ENCODE assay signal across 16 cellular contexts in genomic region chr6:77026341-77026740, GRCh38.
A peak's percentile ranks its signal among the peaks of the same experiment; 100 is the strongest.
DNase-seq lines count a peak whose midpoint lies in the region; ATAC-seq and TF ChIP-seq lines count a peak whose summit lies in the region.
"Had no signal": no experiment of that assay in that cellular context is flagged by ENCODE, and none has a peak within 500 bp of the region (broad histone marks: within the 10 kb centered on the region; RNA-seq: fewer than 3 reads in every experiment).

No MANE protein-coding gene starts in this region.

- POLR2A ChIA-PET in MCF 10A (lab: Yijun Ruan, JAX) (no interaction called here), IMR-90 (lab: Charles Lee; ENCODE audit: unreplicated experiment) (no interaction called here)

- no peak overlapping the region for H2BK5ac ChIP-seq in IMR-90 (ENCODE audit: low read depth, low read length, poor library complexity, severe bottlenecking)

- no peak overlapping the region for H3K27ac Mint-ChIP-seq in MCF 10A (ENCODE audit: low read depth, unreplicated experiment)
- H3K27ac Mint-ChIP-seq in activated naive CD4-positive, alpha-beta T cell treated with anti-CD3 and anti-CD28 coated beads, Interleukin-2, amount 50 U/mL, for 72 hours: no peak overlapping the region
- H3K27ac Mint-ChIP-seq: CD8-positive, alpha-beta memory T cell; H9 had no signal

- no peak overlapping the region for H3K23ac ChIP-seq in IMR-90 (ENCODE audit: low read depth, low read length)

- H3K9me1 ChIP-seq in IMR-90 (ENCODE audit: insufficient read depth, low read length): no peaks in the 10 kb centered on the region

- H2AFZ ChIP-seq in mammary epithelial cell (ENCODE audit: low read depth, low read length) (peak overlapping the region; percentile 47), IMR-90 (replicated peaks; ENCODE audit: low read length, poor library complexity) (no peak overlapping the region), osteoblast (ENCODE audit: low read length) (no peak overlapping the region)

- TF ChIP-seq RAD21 in IMR-90 (IDR thresholded peaks at IDR 0.05; ENCODE audit: low read length): no peak

- no peak overlapping the region for H2BK120ac ChIP-seq in IMR-90 (ENCODE audit: low read depth, low read length)

- BruUV-seq in mammary epithelial cell (replicated peaks; lab: Mats Ljungman, UMichigan) (no TSS peak), MCF 10A (replicated peaks; lab: Mats Ljungman, UMichigan) (no TSS peak), IMR-90 (replicated peaks; lab: Mats Ljungman, UMichigan) (no TSS peak)

- WGBS in mammary epithelial cell (ENCODE audit: low coverage, missing lambda C conversion rate): 53% methylated on average over 2 of the region's 2 CpGs
- WGBS in IMR-90 (ENCODE audit: extremely low coverage in 2 of 2, insufficient read length in 1 of 2), 2 experiments: no CpG with 5 or more reads among the region's 2 CpGs

- TF ChIP-seq CTCF in mammary epithelial cell (conservative IDR thresholded peaks at IDR 0.05 in 1 of 2, IDR thresholded peaks at IDR 0.05 in 1 of 2; ENCODE audit: extremely low read depth in 1 of 2, insufficient read depth in 1 of 2, low read depth in 1 of 2, low read length in 2 of 2) (no peak), MCF 10A (IDR thresholded peaks at IDR 0.05; ENCODE audit: unreplicated experiment) (no peak), IMR-90 (conservative IDR thresholded peaks at IDR 0.05; ENCODE audit: low read depth, low read length) (no peak), osteoblast (IDR thresholded peaks at IDR 0.05; ENCODE audit: extremely low read depth, low read depth, low read length) (no peak)

- H3K4me2 ChIP-seq in mammary epithelial cell (ENCODE audit: insufficient read depth, low read depth, low read length) (peak overlapping the region; percentile 25), IMR-90 (ENCODE audit: low read depth, low read length) (peak overlapping the region; percentile 35; the same call in 1 of the 2 replicates), osteoblast (ENCODE audit: insufficient read depth, low read length) (peak overlapping the region; percentile 5)
- H3K4me2 ChIP-seq: BLaER1 had no signal

- no peak overlapping the region for H3K4me3 ChIP-seq in mammary epithelial cell (replicated peaks in 1 of 3; ENCODE audit: insufficient read depth in 1 of 3, low read depth in 2 of 3, low read length in 3 of 3)
- no peak overlapping the region for H3K4me3 ChIP-seq in IMR-90 (ENCODE audit: insufficient read depth, low read depth, low read length)
- no peak overlapping the region for H3K4me3 ChIP-seq in osteoblast (ENCODE audit: insufficient read depth, low read length)
- H3K4me3 ChIP-seq: BLaER1 had no signal

- peaks cover 6% of the 10 kb centered on the region for H3K4me1 Mint-ChIP-seq in MCF 10A (ENCODE audit: insufficient read depth, unreplicated experiment)
- H3K4me1 Mint-ChIP-seq: CD8-positive, alpha-beta memory T cell; H9 had no signal

- DNase-seq in mammary epithelial cell: no peak
- DNase-seq in MCF 10A (ENCODE audit: unreplicated experiment): no peak
- DNase-seq in IMR-90: no peak
- DNase-seq in RPMI7951 (ENCODE audit: low read depth): peak; percentile 51
- DNase-seq in osteoblast (ENCODE audit: insufficient read length, low spot score, missing footprints): no peak
- no peak for DNase-seq in activated naive CD4-positive, alpha-beta T cell treated with anti-CD3 and anti-CD28 coated beads, Interleukin-2, amount 50 U/mL, for 72 hours (ENCODE audit: low spot score in 2 of 2)
- DNase-seq: AML-193; Caco-2; CD8-positive, alpha-beta memory T cell; DMS53; GOT3; H9 had no signal

- no peak overlapping the region for H2BK15ac ChIP-seq in IMR-90 (ENCODE audit: low read depth, low read length)

- no peak overlapping the region for H2BK20ac ChIP-seq in IMR-90 (ENCODE audit: low read depth, low read length)

- dilution Hi-C loops in mammary epithelial cell (cut with HindIII; ENCODE audit: low sequenced_read_pairs): no loop called here
- dilution Hi-C loops in IMR-90 (cut with HindIII; ENCODE audit: low sequenced_read_pairs, unreplicated experiment): no loop called here

- no peak overlapping the region for H3K4me3 Mint-ChIP-seq in MCF 10A (ENCODE audit: unreplicated experiment)
- H3K4me3 Mint-ChIP-seq: CD8-positive, alpha-beta memory T cell; H9 had no signal

- no peak overlapping the region for H2AK5ac ChIP-seq in IMR-90 (ENCODE audit: low read depth, low read length)

- no peaks in the 10 kb centered on the region for H3K79me2 ChIP-seq in mammary epithelial cell (ENCODE audit: insufficient read depth, low read length)
- no peaks in the 10 kb centered on the region for H3K79me2 ChIP-seq in osteoblast (ENCODE audit: insufficient read depth, low read length)

- no peak overlapping the region for H2AK9ac ChIP-seq in IMR-90 (replicated peaks; ENCODE audit: low read depth, low read length, poor library complexity)

- H4K8ac ChIP-seq in IMR-90 (ENCODE audit: low read depth in 2 of 2, low read length in 2 of 2): no peak overlapping the region

- no peak for ATAC-seq in IMR-90 (ENCODE audit: low read depth)
- no peak for ATAC-seq in HG02938 (IDR thresholded peaks at IDR 0.05; ENCODE audit: unreplicated experiment)
- no peak for ATAC-seq in activated naive CD4-positive, alpha-beta T cell treated with anti-CD3 and anti-CD28 coated beads, Interleukin-2, amount 50 U/mL, for 72 hours
- ATAC-seq in GM19351 (IDR thresholded peaks at IDR 0.05; ENCODE audit: unreplicated experiment): no peak

- H3K4me1 ChIP-seq in mammary epithelial cell (ENCODE audit: insufficient read depth, low read length) (peaks cover 5% of the 10 kb centered on the region), IMR-90 (ENCODE audit: control insufficient read depth, insufficient read depth, low read length) (no peaks in the 10 kb centered on the region; the same call in 1 of the 2 replicates), osteoblast (ENCODE audit: insufficient read depth, low read length) (peaks cover 4% of the 10 kb centered on the region)
- H3K4me1 ChIP-seq: BLaER1, Caco-2 had no signal

- H4K5ac ChIP-seq in IMR-90 (ENCODE audit: low read depth, low read length): no peak overlapping the region

- intact Hi-C loops in mammary epithelial cell (cut with micrococcal nuclease) (no loop called here), MCF 10A (cut with micrococcal nuclease) (no loop called here), IMR-90 (cut with micrococcal nuclease) (loop anchor here (10.0 kb wide), 1 partner anchor 268 kb away; no protein-coding TSS in a partner anchor)

- no peak overlapping the region for H4K91ac ChIP-seq in IMR-90 (ENCODE audit: insufficient read depth, low read depth, low read length)

- no peaks in the 10 kb centered on the region for H3K36me3 ChIP-seq in mammary epithelial cell (ENCODE audit: insufficient read depth, low read length)
- H3K36me3 ChIP-seq in IMR-90 (ENCODE audit: control insufficient read depth, insufficient read depth, low read length): no peaks in the 10 kb centered on the region
- H3K36me3 ChIP-seq in osteoblast (ENCODE audit: insufficient read depth, low read length): no peaks in the 10 kb centered on the region
- H3K36me3 ChIP-seq: BLaER1 had no signal

- no peaks in the 10 kb centered on the region for H3K9me3 ChIP-seq in mammary epithelial cell (replicated peaks; ENCODE audit: insufficient read depth, low read length)
- no peaks in the 10 kb centered on the region for H3K9me3 ChIP-seq in IMR-90 (ENCODE audit: control insufficient read depth, insufficient read depth, low read length)
- no peaks in the 10 kb centered on the region for H3K9me3 ChIP-seq in osteoblast (ENCODE audit: low read depth, low read length)
- H3K9me3 ChIP-seq: BLaER1, Caco-2 had no signal

- H3K27ac ChIP-seq in mammary epithelial cell (ENCODE audit: insufficient read depth, low read depth, low read length) (no peak overlapping the region), IMR-90 (ENCODE audit: insufficient read depth, low read length) (no peak overlapping the region), osteoblast (ENCODE audit: low read depth, low read length) (no peak overlapping the region)
- H3K27ac ChIP-seq: 22Rv1, BLaER1 had no signal

- H3K27me3 Mint-ChIP-seq in MCF 10A (ENCODE audit: insufficient read depth, unreplicated experiment): no peaks in the 10 kb centered on the region
- H3K27me3 Mint-ChIP-seq: CD8-positive, alpha-beta memory T cell had no signal

- in situ Hi-C loops in mammary epithelial cell (cut with MboI; ENCODE audit: low sequenced_read_pairs in 2 of 2) (no loop called here), IMR-90 (cut with MboI; ENCODE audit: low sequenced_read_pairs) (no loop called here)

- H3K79me1 ChIP-seq in IMR-90 (ENCODE audit: low read depth in 1 of 2, low read length in 2 of 2): no peaks in the 10 kb centered on the region

- H3K14ac ChIP-seq in IMR-90 (replicated peaks; ENCODE audit: low read depth, low read length): no peak overlapping the region

- CTCF ChIA-PET in mammary epithelial cell (lab: Charles Lee; ENCODE audit: low non-redundant PET): no interaction called here
- CTCF ChIA-PET in MCF 10A (lab: Yijun Ruan, JAX): no interaction called here
- CTCF ChIA-PET in IMR-90 (lab: Yijun Ruan, JAX): interaction anchor here (0.7 to 1.2 kb wide), 2 partner anchors 11 to 17 kb away, joined by 3 read pairs; no protein-coding TSS in a partner anchor

- H3K9me3 Mint-ChIP-seq in MCF 10A (ENCODE audit: unreplicated experiment): no peaks in the 10 kb centered on the region
- H3K9me3 Mint-ChIP-seq in activated naive CD4-positive, alpha-beta T cell treated with anti-CD3 and anti-CD28 coated beads, Interleukin-2, amount 50 U/mL, for 72 hours: peaks cover 11 to 17% of the 10 kb centered on the region in 2 donors
- H3K9me3 Mint-ChIP-seq: H9 had no signal

- no peaks in the 10 kb centered on the region for H3K36me3 Mint-ChIP-seq in MCF 10A (ENCODE audit: insufficient read depth, unreplicated experiment)
- H3K36me3 Mint-ChIP-seq in activated naive CD4-positive, alpha-beta T cell treated with anti-CD3 and anti-CD28 coated beads, Interleukin-2, amount 50 U/mL, for 72 hours: peaks cover 0 to 6% of the 10 kb centered on the region in 2 donors
- H3K36me3 Mint-ChIP-seq: CD8-positive, alpha-beta memory T cell had no signal

- no peaks in the 10 kb centered on the region for H3K27me3 ChIP-seq in mammary epithelial cell (ENCODE audit: insufficient read depth, low read length)
- H3K27me3 ChIP-seq in IMR-90 (ENCODE audit: control insufficient read depth, insufficient read depth, low read length): no peaks in the 10 kb centered on the region
- H3K27me3 ChIP-seq in osteoblast (ENCODE audit: insufficient read depth, low read length): no peaks in the 10 kb centered on the region
- H3K27me3 ChIP-seq: BLaER1 had no signal

- no peak overlapping the region for H3K9ac ChIP-seq in mammary epithelial cell (ENCODE audit: insufficient read depth, low read length)
- H3K9ac ChIP-seq in IMR-90 (ENCODE audit: low read depth, low read length): no peak overlapping the region
- H3K9ac ChIP-seq: BLaER1 had no signal

- H4K20me1 ChIP-seq in mammary epithelial cell (ENCODE audit: insufficient read depth, low read length) (no peaks in the 10 kb centered on the region), IMR-90 (ENCODE audit: insufficient read depth, low read length) (no peaks in the 10 kb centered on the region), osteoblast (ENCODE audit: insufficient read depth, low read length) (no peaks in the 10 kb centered on the region)
- H4K20me1 ChIP-seq: BLaER1 had no signal

- no peak overlapping the region for H3K4ac ChIP-seq in IMR-90 (ENCODE audit: low read depth, low read length)

- TF ChIP-seq POLR2A in IMR-90 (IDR thresholded peaks at IDR 0.05; ENCODE audit: low read depth, low read length): no peak

- H3K18ac ChIP-seq in IMR-90 (ENCODE audit: low read depth, low read length): no peak overlapping the region

- H3K56ac ChIP-seq in IMR-90 (ENCODE audit: extremely low read depth, insufficient read depth, low read length): no peak overlapping the region
